ENCODE assay signal across 11 cellular contexts in genomic region chr7:116957874-116958273, GRCh38. TPM values are rescaled to one million over a fixed set of nuclear protein-coding genes. Genes with fewer than 3 reads are reported as not detected.
DNase-seq lines count a peak whose midpoint lies in the region; ATAC-seq and TF ChIP-seq lines count a peak whose summit lies in the region.
"Had no signal": no experiment of that assay in that cellular context is flagged by ENCODE, and none has a peak within 500 bp of the region (broad histone marks: within the 10 kb centered on the region; RNA-seq: fewer than 3 reads in every experiment).

No MANE protein-coding gene starts in this region.

- H3K27ac ChIP-seq in upper lobe of left lung: no peak overlapping the region
- H3K27ac ChIP-seq: A549, esophagus squamous epithelium, suprapubic skin had no signal

- in situ Hi-C loops in Caki2 (cut with HindIII; ENCODE audit: low pct_unique_long_range_greater_than_20kb, low sequenced_read_pairs): no loop called here

- H3K4me3 ChIP-seq in upper lobe of left lung: no peak overlapping the region
- H3K4me3 ChIP-seq: A549, esophagus squamous epithelium, suprapubic skin had no signal

- peak; percentile 23 for DNase-seq in Caki2 (ENCODE audit: low read depth)
- no peak for DNase-seq in upper lobe of left lung
- no peak for DNase-seq in stimulated activated CD4-positive, alpha-beta T cell treated with anti-CD3 and anti-CD28 coated beads, Interleukin-15, amount 100 ng/mL, for 24 hours
- DNase-seq: esophagus squamous epithelium had no signal

- H3K4me1 ChIP-seq in upper lobe of left lung: peaks cover 16 to 28% (median 21%) of the 10 kb centered on the region in 4 donors

- no peak for TF ChIP-seq EP300 in upper lobe of left lung (IDR thresholded peaks at IDR 0.05)

- H3K27me3 ChIP-seq in upper lobe of left lung: no peaks in the 10 kb centered on the region
- H3K27me3 ChIP-seq: esophagus squamous epithelium, suprapubic skin had no signal

- ATAC-seq in GM19035 (IDR thresholded peaks at IDR 0.05; ENCODE audit: unreplicated experiment) (peak; percentile 22), HG02642 (IDR thresholded peaks at IDR 0.05; ENCODE audit: poor library complexity, unreplicated experiment) (peak; percentile 27), HG03442 (IDR thresholded peaks at IDR 0.05; ENCODE audit: unreplicated experiment) (peak; percentile 24), HG03039 (IDR thresholded peaks at IDR 0.05; ENCODE audit: unreplicated experiment) (no peak), HG03439 (IDR thresholded peaks at IDR 0.05; ENCODE audit: unreplicated experiment) (no peak), upper lobe of left lung (ENCODE audit: low FRiP score in 2 of 2) (no peak)
- ATAC-seq: A549 had no signal

- no peak for TF ChIP-seq CTCF in upper lobe of left lung (IDR thresholded peaks at IDR 0.05)

- H3K36me3 ChIP-seq in upper lobe of left lung: no peaks in the 10 kb centered on the region
- H3K36me3 ChIP-seq: esophagus squamous epithelium, suprapubic skin had no signal

- H3K9me3 ChIP-seq in upper lobe of left lung: no peaks in the 10 kb centered on the region
- H3K9me3 ChIP-seq: A549, esophagus squamous epithelium, suprapubic skin had no signal

- WGBS in upper lobe of left lung, 2 donors: 70 to 79% methylated on average over 2 of the region's 2 CpGs

- no peak for TF ChIP-seq POLR2A in upper lobe of left lung (IDR thresholded peaks at IDR 0.05)

RNA-seq across cellular contexts. Expression of gene ST7, which starts 4.6 kb away (rescaled TPM):
- total RNA-seq in Caki2 (2014; rRNA removed; shearing (Covaris generic); ENCODE audit: low replicate concordance): 12.7 and 22.6 TPM in 2 replicates
- total RNA-seq in upper lobe of left lung: 100 to 1,000 TPM in 2 of 6 donors, 10 to 100 TPM in 4; 36.0 to 135 (median 73.4) TPM

Comparison
In these comparisons a context has a peak if more than half of its experiments do, and no peak if none do; other contexts are left out.
1. ATAC-seq: peak in GM19035 (single experiment), HG02642 (single experiment) and HG03442 (single experiment); none in HG03039 (single experiment), HG03439 (single experiment) and upper lobe of left lung (0 of 2).